Comparison of ENCODE assay signal across 1 cellular context in the genomic region with DNA sequence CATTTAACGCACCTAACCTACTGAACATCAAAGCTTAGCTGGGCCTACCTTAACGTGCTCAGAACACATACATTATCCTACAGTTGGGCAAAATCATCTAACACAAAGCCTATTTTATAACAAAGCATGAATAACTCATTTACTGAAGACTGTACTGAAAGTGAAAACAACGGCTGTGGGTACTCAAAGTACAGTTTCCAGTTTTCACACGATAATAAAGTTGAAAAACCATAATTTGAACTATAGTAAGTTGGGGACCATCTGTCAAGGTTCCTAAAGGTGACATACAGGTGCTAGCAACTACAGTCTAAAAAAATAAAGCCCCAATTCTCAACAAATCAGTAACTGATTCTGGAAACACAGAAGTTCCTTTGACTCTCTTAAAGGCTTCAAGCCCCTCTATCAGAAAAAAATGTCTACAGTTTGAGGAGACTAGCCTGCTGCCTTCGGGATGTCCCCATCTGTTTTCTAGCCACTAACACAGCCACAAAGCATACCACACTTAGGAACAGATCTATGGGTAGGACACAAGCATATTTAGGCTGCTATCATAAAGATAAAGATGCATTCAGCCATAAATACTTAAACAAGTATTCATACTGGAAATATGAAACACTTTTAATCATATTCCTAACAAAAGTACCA.
TF ChIP-seq lines count a peak whose summit lies in the region.

No MANE protein-coding gene starts in this region.

TF ChIP-seq in GM12878, 131 proteins besides CTCF, POLR2A, EP300 and RAD21 (continued from another document and continues in another):
- TF ChIP-seq, protein P1, sequence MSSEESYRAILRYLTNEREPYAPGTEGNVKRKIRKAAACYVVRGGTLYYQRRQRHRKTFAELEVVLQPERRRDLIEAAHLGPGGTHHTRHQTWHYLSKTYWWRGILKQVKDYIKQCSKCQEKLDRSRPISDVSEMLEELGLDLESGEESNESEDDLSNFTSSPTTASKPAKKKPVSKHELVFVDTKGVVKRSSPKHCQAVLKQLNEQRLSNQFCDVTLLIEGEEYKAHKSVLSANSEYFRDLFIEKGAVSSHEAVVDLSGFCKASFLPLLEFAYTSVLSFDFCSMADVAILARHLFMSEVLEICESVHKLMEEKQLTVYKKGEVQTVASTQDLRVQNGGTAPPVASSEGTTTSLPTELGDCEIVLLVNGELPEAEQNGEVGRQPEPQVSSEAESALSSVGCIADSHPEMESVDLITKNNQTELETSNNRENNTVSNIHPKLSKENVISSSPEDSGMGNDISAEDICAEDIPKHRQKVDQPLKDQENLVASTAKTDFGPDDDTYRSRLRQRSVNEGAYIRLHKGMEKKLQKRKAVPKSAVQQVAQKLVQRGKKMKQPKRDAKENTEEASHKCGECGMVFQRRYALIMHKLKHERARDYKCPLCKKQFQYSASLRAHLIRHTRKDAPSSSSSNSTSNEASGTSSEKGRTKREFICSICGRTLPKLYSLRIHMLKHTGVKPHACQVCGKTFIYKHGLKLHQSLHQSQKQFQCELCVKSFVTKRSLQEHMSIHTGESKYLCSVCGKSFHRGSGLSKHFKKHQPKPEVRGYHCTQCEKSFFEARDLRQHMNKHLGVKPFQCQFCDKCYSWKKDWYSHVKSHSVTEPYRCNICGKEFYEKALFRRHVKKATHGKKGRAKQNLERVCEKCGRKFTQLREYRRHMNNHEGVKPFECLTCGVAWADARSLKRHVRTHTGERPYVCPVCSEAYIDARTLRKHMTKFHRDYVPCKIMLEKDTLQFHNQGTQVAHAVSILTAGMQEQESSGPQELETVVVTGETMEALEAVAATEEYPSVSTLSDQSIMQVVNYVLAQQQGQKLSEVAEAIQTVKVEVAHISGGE (CRISPR knock-in tag; IDR thresholded peaks at IDR 0.05): no peak
- TF ChIP-seq BRCA1 (IDR thresholded peaks at IDR 0.05; ENCODE audit: low read depth, low read length): no peak
- TF ChIP-seq, protein P2, sequence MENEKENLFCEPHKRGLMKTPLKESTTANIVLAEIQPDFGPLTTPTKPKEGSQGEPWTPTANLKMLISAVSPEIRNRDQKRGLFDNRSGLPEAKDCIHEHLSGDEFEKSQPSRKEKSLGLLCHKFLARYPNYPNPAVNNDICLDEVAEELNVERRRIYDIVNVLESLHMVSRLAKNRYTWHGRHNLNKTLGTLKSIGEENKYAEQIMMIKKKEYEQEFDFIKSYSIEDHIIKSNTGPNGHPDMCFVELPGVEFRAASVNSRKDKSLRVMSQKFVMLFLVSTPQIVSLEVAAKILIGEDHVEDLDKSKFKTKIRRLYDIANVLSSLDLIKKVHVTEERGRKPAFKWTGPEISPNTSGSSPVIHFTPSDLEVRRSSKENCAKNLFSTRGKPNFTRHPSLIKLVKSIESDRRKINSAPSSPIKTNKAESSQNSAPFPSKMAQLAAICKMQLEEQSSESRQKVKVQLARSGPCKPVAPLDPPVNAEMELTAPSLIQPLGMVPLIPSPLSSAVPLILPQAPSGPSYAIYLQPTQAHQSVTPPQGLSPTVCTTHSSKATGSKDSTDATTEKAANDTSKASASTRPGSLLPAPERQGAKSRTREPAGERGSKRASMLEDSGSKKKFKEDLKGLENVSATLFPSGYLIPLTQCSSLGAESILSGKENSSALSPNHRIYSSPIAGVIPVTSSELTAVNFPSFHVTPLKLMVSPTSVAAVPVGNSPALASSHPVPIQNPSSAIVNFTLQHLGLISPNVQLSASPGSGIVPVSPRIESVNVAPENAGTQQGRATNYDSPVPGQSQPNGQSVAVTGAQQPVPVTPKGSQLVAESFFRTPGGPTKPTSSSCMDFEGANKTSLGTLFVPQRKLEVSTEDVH (IDR thresholded peaks at IDR 0.05; ENCODE audit: low read depth, partially characterized antibody): no peak
- peak; percentile 52; the same call in 1 of the 2 replicates for TF ChIP-seq TCF3 (IDR thresholded peaks at IDR 0.05; ENCODE audit: borderline replicate concordance, insufficient read depth, low read depth, low read length)
- TF ChIP-seq MTA2 (IDR thresholded peaks at IDR 0.05; ENCODE audit: low read depth): peak; percentile 75
- peak; percentile 66; the same call in 1 of the 2 replicates for TF ChIP-seq FOXM1 (IDR thresholded peaks at IDR 0.05; ENCODE audit: low read depth, low read length)
- TF ChIP-seq TCF12 (IDR thresholded peaks at IDR 0.05; ENCODE audit: low read depth, low read length): 0 out of 2 replicates have a peak, but pooled peaks have one; percentile 10
- no peak for TF ChIP-seq YY1 (IDR thresholded peaks at IDR 0.05; ENCODE audit: low read depth, low read length)
- no peak for TF ChIP-seq IRF4 (IDR thresholded peaks at IDR 0.05; ENCODE audit: low read depth, low read length)
- TF ChIP-seq, protein P3, sequence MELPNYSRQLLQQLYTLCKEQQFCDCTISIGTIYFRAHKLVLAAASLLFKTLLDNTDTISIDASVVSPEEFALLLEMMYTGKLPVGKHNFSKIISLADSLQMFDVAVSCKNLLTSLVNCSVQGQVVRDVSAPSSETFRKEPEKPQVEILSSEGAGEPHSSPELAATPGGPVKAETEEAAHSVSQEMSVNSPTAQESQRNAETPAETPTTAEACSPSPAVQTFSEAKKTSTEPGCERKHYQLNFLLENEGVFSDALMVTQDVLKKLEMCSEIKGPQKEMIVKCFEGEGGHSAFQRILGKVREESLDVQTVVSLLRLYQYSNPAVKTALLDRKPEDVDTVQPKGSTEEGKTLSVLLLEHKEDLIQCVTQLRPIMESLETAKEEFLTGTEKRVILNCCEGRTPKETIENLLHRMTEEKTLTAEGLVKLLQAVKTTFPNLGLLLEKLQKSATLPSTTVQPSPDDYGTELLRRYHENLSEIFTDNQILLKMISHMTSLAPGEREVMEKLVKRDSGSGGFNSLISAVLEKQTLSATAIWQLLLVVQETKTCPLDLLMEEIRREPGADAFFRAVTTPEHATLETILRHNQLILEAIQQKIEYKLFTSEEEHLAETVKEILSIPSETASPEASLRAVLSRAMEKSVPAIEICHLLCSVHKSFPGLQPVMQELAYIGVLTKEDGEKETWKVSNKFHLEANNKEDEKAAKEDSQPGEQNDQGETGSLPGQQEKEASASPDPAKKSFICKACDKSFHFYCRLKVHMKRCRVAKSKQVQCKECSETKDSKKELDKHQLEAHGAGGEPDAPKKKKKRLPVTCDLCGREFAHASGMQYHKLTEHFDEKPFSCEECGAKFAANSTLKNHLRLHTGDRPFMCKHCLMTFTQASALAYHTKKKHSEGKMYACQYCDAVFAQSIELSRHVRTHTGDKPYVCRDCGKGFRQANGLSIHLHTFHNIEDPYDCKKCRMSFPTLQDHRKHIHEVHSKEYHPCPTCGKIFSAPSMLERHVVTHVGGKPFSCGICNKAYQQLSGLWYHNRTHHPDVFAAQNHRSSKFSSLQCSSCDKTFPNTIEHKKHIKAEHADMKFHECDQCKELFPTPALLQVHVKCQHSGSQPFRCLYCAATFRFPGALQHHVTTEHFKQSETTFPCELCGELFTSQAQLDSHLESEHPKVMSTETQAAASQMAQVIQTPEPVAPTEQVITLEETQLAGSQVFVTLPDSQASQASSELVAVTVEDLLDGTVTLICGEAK (IDR thresholded peaks at IDR 0.05; ENCODE audit: borderline replicate concordance): peak; percentile 71; the same call in 1 of the 2 replicates
- TF ChIP-seq, protein P4, sequence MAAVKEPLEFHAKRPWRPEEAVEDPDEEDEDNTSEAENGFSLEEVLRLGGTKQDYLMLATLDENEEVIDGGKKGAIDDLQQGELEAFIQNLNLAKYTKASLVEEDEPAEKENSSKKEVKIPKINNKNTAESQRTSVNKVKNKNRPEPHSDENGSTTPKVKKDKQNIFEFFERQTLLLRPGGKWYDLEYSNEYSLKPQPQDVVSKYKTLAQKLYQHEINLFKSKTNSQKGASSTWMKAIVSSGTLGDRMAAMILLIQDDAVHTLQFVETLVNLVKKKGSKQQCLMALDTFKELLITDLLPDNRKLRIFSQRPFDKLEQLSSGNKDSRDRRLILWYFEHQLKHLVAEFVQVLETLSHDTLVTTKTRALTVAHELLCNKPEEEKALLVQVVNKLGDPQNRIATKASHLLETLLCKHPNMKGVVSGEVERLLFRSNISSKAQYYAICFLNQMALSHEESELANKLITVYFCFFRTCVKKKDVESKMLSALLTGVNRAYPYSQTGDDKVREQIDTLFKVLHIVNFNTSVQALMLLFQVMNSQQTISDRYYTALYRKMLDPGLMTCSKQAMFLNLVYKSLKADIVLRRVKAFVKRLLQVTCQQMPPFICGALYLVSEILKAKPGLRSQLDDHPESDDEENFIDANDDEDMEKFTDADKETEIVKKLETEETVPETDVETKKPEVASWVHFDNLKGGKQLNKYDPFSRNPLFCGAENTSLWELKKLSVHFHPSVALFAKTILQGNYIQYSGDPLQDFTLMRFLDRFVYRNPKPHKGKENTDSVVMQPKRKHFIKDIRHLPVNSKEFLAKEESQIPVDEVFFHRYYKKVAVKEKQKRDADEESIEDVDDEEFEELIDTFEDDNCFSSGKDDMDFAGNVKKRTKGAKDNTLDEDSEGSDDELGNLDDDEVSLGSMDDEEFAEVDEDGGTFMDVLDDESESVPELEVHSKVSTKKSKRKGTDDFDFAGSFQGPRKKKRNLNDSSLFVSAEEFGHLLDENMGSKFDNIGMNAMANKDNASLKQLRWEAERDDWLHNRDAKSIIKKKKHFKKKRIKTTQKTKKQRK (IDR thresholded peaks at IDR 0.05; ENCODE audit: low read depth, low read length): no peak
- no peak for TF ChIP-seq CBX3 (IDR thresholded peaks at IDR 0.05; ENCODE audit: borderline replicate concordance, low read depth)
- no peak for TF ChIP-seq SMAD5 (IDR thresholded peaks at IDR 0.05; ENCODE audit: low read depth)
- no peak for TF ChIP-seq HDAC6 (IDR thresholded peaks at IDR 0.05; ENCODE audit: unreplicated experiment)
- TF ChIP-seq GATAD2B (conservative IDR thresholded peaks at IDR 0.05; ENCODE audit: low read depth): 0 out of 2 replicates have a peak, but pooled peaks have one; percentile 37
- TF ChIP-seq IKZF2 (IDR thresholded peaks at IDR 0.05): peak; percentile 32 to 68
- TF ChIP-seq, protein P5, sequence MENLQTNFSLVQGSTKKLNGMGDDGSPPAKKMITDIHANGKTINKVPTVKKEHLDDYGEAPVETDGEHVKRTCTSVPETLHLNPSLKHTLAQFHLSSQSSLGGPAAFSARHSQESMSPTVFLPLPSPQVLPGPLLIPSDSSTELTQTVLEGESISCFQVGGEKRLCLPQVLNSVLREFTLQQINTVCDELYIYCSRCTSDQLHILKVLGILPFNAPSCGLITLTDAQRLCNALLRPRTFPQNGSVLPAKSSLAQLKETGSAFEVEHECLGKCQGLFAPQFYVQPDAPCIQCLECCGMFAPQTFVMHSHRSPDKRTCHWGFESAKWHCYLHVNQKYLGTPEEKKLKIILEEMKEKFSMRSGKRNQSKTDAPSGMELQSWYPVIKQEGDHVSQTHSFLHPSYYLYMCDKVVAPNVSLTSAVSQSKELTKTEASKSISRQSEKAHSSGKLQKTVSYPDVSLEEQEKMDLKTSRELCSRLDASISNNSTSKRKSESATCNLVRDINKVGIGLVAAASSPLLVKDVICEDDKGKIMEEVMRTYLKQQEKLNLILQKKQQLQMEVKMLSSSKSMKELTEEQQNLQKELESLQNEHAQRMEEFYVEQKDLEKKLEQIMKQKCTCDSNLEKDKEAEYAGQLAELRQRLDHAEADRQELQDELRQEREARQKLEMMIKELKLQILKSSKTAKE (IDR thresholded peaks at IDR 0.05; ENCODE audit: low read depth, poor library complexity, severe bottlenecking): peak; percentile 68
- no peak for TF ChIP-seq STAT1 (conservative IDR thresholded peaks at IDR 0.05)
- TF ChIP-seq, protein P6, sequence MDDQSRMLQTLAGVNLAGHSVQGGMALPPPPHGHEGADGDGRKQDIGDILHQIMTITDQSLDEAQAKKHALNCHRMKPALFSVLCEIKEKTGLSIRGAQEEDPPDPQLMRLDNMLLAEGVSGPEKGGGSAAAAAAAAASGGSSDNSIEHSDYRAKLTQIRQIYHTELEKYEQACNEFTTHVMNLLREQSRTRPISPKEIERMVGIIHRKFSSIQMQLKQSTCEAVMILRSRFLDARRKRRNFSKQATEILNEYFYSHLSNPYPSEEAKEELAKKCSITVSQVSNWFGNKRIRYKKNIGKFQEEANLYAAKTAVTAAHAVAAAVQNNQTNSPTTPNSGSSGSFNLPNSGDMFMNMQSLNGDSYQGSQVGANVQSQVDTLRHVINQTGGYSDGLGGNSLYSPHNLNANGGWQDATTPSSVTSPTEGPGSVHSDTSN (IDR thresholded peaks at IDR 0.05; ENCODE audit: insufficient replicate concordance, low read depth, low read length): no peak
- TF ChIP-seq BHLHE40 (IDR thresholded peaks at IDR 0.05; ENCODE audit: borderline replicate concordance in 1 of 2, low read depth in 2 of 2, low read length in 1 of 2): peak; percentile 36 to 45; a peak in 1 of 4 replicates
- TF ChIP-seq, protein P7, sequence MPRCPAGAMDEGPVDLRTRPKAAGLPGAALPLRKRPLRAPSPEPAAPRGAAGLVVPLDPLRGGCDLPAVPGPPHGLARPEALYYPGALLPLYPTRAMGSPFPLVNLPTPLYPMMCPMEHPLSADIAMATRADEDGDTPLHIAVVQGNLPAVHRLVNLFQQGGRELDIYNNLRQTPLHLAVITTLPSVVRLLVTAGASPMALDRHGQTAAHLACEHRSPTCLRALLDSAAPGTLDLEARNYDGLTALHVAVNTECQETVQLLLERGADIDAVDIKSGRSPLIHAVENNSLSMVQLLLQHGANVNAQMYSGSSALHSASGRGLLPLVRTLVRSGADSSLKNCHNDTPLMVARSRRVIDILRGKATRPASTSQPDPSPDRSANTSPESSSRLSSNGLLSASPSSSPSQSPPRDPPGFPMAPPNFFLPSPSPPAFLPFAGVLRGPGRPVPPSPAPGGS (IDR thresholded peaks at IDR 0.05; ENCODE audit: borderline replicate concordance, insufficient read depth, low read depth, low read length, poor library complexity, severe bottlenecking): peak; percentile 51
- peak; percentile 58; the same call in 1 of the 2 replicates for TF ChIP-seq MTA3 (IDR thresholded peaks at IDR 0.05; ENCODE audit: borderline replicate concordance, low read length)
- peak; percentile 50; the same call in 1 of the 2 replicates for TF ChIP-seq ZNF207 (IDR thresholded peaks at IDR 0.05; ENCODE audit: borderline replicate concordance)
- no peak for TF ChIP-seq MYB (IDR thresholded peaks at IDR 0.05; ENCODE audit: borderline replicate concordance, low read depth, low read length)
- TF ChIP-seq, protein P8, sequence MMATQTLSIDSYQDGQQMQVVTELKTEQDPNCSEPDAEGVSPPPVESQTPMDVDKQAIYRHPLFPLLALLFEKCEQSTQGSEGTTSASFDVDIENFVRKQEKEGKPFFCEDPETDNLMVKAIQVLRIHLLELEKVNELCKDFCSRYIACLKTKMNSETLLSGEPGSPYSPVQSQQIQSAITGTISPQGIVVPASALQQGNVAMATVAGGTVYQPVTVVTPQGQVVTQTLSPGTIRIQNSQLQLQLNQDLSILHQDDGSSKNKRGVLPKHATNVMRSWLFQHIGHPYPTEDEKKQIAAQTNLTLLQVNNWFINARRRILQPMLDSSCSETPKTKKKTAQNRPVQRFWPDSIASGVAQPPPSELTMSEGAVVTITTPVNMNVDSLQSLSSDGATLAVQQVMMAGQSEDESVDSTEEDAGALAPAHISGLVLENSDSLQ (IDR thresholded peaks at IDR 0.05): 0 out of 2 replicates have a peak, but pooled peaks have one; percentile 53
- TF ChIP-seq, protein P9, sequence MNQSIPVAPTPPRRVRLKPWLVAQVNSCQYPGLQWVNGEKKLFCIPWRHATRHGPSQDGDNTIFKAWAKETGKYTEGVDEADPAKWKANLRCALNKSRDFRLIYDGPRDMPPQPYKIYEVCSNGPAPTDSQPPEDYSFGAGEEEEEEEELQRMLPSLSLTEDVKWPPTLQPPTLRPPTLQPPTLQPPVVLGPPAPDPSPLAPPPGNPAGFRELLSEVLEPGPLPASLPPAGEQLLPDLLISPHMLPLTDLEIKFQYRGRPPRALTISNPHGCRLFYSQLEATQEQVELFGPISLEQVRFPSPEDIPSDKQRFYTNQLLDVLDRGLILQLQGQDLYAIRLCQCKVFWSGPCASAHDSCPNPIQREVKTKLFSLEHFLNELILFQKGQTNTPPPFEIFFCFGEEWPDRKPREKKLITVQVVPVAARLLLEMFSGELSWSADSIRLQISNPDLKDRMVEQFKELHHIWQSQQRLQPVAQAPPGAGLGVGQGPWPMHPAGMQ (IDR thresholded peaks at IDR 0.05; ENCODE audit: borderline replicate concordance): no peak
- TF ChIP-seq SIN3A (IDR thresholded peaks at IDR 0.05; ENCODE audit: low read depth, low read length): 0 out of 2 replicates have a peak, but pooled peaks have one; percentile 34
- peak; percentile 55 for TF ChIP-seq DPF2 (IDR thresholded peaks at IDR 0.05)
